ENCODE assay signal across 1 cellular context in genomic region chr20:53658973-53659372, GRCh38.
TF ChIP-seq lines count a peak whose summit lies in the region.

No MANE protein-coding gene starts in this region.

TF ChIP-seq in GM12878, 131 proteins besides CTCF, POLR2A, EP300 and RAD21 (continued from another document):
- TF ChIP-seq NKRF (conservative IDR thresholded peaks at IDR 0.05) (no peak), NFIC (IDR thresholded peaks at IDR 0.05; ENCODE audit: low read depth, low read length) (peak; percentile 33; the same call in 1 of the 2 replicates), NR2C2 (IDR thresholded peaks at IDR 0.05; ENCODE audit: borderline replicate concordance, control insufficient read depth, insufficient read length, low read depth) (no peak), DPF2 (IDR thresholded peaks at IDR 0.05) (no peak), SMC3 (IDR thresholded peaks at IDR 0.05; ENCODE audit: borderline replicate concordance, low read length) (no peak), GABPA (IDR thresholded peaks at IDR 0.05; ENCODE audit: low read depth) (no peak), SKIL (IDR thresholded peaks at IDR 0.05; ENCODE audit: low read depth, poor library complexity, severe bottlenecking) (no peak), PKNOX1 (IDR thresholded peaks at IDR 0.05) (no peak), EED (IDR thresholded peaks at IDR 0.05; ENCODE audit: low read depth) (no peak), ETV6 (conservative IDR thresholded peaks at IDR 0.05 in 1 of 2, IDR thresholded peaks at IDR 0.05 in 1 of 2; ENCODE audit: borderline replicate concordance in 1 of 2, low read depth in 1 of 2) (peak in 1 of 2 experiments; percentile 89; a peak in 1 of 4 replicates), IRF4 (IDR thresholded peaks at IDR 0.05; ENCODE audit: low read depth, low read length) (no peak), BCL3 (IDR thresholded peaks at IDR 0.05; ENCODE audit: borderline replicate concordance, insufficient read depth, low read depth, low read length, poor library complexity, severe bottlenecking) (peak; percentile 15), SMARCA5 (IDR thresholded peaks at IDR 0.05) (no peak), IKZF1 (conservative IDR thresholded peaks at IDR 0.05) (no peak), RCOR1 (conservative IDR thresholded peaks at IDR 0.05; ENCODE audit: low read depth, low read length) (no peak)
- TF ChIP-seq, protein P1, sequence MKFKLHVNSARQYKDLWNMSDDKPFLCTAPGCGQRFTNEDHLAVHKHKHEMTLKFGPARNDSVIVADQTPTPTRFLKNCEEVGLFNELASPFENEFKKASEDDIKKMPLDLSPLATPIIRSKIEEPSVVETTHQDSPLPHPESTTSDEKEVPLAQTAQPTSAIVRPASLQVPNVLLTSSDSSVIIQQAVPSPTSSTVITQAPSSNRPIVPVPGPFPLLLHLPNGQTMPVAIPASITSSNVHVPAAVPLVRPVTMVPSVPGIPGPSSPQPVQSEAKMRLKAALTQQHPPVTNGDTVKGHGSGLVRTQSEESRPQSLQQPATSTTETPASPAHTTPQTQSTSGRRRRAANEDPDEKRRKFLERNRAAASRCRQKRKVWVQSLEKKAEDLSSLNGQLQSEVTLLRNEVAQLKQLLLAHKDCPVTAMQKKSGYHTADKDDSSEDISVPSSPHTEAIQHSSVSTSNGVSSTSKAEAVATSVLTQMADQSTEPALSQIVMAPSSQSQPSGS (IDR thresholded peaks at IDR 0.05; ENCODE audit: low read length), result no peak
